1 cellular context compared by ENCODE assay signal in the genomic region with DNA sequence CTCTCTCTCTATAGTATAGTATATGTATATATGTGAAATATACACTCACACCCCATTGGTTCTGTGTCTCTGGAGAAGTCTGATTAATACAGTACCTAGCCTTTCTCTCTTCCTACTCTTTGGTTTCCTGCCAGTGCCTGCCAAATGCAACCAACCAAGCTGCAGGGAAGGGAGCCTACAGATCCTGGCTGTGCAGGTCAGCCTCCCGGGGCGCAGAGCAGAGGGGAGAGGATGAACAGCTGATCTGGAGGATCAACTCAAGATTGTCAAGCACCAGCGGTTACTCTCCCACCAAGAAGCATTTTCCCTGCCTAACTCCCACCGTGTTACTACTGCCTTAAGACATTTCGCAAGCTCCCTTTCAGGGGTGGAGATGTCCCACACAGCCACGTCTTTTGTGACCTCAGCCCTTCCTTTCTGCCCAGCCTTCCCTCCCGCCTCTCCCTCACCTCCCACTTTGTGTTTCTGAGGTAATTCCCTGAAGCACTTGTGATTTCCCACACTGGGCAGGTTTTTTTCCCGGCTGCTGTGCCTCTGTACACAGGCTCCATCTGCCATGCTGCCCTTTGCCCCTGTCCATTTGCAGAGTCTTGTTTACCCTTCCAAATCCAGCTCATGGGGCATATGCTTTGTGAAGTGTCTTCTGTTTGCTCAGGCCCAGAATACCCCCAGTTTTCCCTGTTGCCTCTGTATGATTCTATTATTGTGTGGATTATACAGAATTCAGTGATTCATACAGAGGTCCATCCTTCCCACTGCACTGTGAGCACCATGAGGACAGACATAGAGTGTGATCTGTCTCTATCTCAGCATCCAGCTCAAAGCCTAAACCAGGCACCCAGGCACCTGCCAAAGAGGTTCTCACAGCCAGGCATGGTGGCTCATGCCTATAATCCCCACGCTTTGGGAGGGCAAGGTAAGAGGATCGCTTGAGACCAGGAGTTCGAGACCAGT.
A peak's percentile ranks its signal among the peaks of the same experiment; 100 is the strongest.
TF ChIP-seq lines count a peak whose summit lies in the region.

No MANE protein-coding gene starts in this region.

TF ChIP-seq in IMR-90, 13 proteins besides CTCF, POLR2A, EP300 and RAD21 (continued from another document):
- TF ChIP-seq, protein P1, sequence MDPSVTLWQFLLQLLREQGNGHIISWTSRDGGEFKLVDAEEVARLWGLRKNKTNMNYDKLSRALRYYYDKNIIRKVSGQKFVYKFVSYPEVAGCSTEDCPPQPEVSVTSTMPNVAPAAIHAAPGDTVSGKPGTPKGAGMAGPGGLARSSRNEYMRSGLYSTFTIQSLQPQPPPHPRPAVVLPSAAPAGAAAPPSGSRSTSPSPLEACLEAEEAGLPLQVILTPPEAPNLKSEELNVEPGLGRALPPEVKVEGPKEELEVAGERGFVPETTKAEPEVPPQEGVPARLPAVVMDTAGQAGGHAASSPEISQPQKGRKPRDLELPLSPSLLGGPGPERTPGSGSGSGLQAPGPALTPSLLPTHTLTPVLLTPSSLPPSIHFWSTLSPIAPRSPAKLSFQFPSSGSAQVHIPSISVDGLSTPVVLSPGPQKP (IDR thresholded peaks at IDR 0.05; ENCODE audit: borderline replicate concordance, low read depth, low read length): no peak
- TF ChIP-seq CEBPB (IDR thresholded peaks at IDR 0.05; ENCODE audit: low read depth, low read length) (peak; percentile 65), RCOR1 (IDR thresholded peaks at IDR 0.05; ENCODE audit: insufficient replicate concordance, low read length) (no peak), CHD1 (IDR thresholded peaks at IDR 0.05; ENCODE audit: low read depth, low read length) (no peak), SMC3 (IDR thresholded peaks at IDR 0.05; ENCODE audit: low read depth, low read length) (no peak), NFE2L2 (IDR thresholded peaks at IDR 0.05; ENCODE audit: low read depth, low read length) (no peak), RFX5 (IDR thresholded peaks at IDR 0.05; ENCODE audit: low read depth, low read length) (no peak)
TF ChIP-seq in IMR-90: peak in this region for 1.
